In the genomic region with DNA sequence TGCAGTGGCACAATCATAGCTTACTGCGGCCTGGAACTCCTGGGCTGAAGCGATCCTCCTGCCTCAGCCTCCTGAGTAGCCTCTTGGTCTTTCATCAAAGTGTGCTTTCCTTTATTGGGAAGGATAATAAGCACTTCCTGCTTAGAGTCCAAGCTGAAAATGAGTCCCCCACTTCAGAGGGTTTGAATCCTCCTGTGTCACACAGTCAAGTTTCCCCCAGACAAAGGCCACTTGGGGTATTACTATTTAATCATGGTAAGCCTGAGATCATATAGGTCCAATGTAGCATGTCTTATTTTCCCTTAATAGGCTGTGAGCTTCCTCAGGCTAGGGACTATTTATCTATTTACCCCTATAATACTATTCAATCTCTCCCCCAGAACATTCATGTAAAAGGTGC, we compare ENCODE assay signal across 22 cellular contexts. TPM values are rescaled to one million over a fixed set of nuclear protein-coding genes. Genes with fewer than 3 reads are reported as not detected.
A peak's percentile ranks its signal among the peaks of the same experiment; 100 is the strongest.
DNase-seq lines count a peak whose midpoint lies in the region; ATAC-seq and TF ChIP-seq lines count a peak whose summit lies in the region.
"Had no signal": no experiment of that assay in that cellular context is flagged by ENCODE, and none has a peak within 500 bp of the region (broad histone marks: within the 10 kb centered on the region; RNA-seq: fewer than 3 reads in every experiment).

No MANE protein-coding gene starts in this region.

- H3K4me3 ChIP-seq in A673 (ENCODE audit: low read depth, low read length, poor library complexity, severe bottlenecking), result no peak overlapping the region
- H3K4me3 ChIP-seq: BLaER1, GM12878, GM23338 had no signal

- CTCF ChIA-PET in A673 (lab: Charles Lee), result no interaction called here
- CTCF ChIA-PET in CD4-positive, alpha-beta T cell (lab: Charles Lee), result no interaction called here

- H3K9me3 ChIP-seq in A673 (ENCODE audit: low read depth, low read length, poor library complexity, severe bottlenecking), result no peaks in the 10 kb centered on the region
- no peaks in the 10 kb centered on the region for H3K9me3 ChIP-seq in CD4-positive, alpha-beta T cell (ENCODE audit: control insufficient read depth, low read length)
- H3K9me3 ChIP-seq: BLaER1 had no signal

- POLR2A ChIA-PET in A673 (lab: Charles Lee; ENCODE audit: low non-redundant PET), result no interaction called here
- POLR2A ChIA-PET in CD4-positive, alpha-beta T cell (lab: Charles Lee), result no interaction called here

- TF ChIP-seq CTCF in A673 (conservative IDR thresholded peaks at IDR 0.05; ENCODE audit: low read depth, low read length), result no peak
- no peak for TF ChIP-seq CTCF in nephron (IDR thresholded peaks at IDR 0.05; ENCODE audit: unreplicated experiment in 3 of 3)
- no peak for TF ChIP-seq CTCF in CD4-positive, alpha-beta T cell (IDR thresholded peaks at IDR 0.05)

- no peak overlapping the region for H3K27ac ChIP-seq in A673 (ENCODE audit: low read depth, low read length, poor library complexity, severe bottlenecking)
- H3K27ac ChIP-seq in CD4-positive, alpha-beta T cell (ENCODE audit: low read depth, low read length), result no peak overlapping the region
- H3K27ac ChIP-seq: BLaER1, C4-2B had no signal

- no peaks in the 10 kb centered on the region for H3K27me3 ChIP-seq in A673 (replicated peaks; ENCODE audit: insufficient read depth, low read depth, low read length, poor library complexity)
- no peaks in the 10 kb centered on the region for H3K27me3 ChIP-seq in CD4-positive, alpha-beta T cell (ENCODE audit: control insufficient read depth, insufficient read depth, low read length)
- H3K27me3 ChIP-seq: BLaER1 had no signal

- peaks cover 41% of the 10 kb centered on the region for H3K4me1 Mint-ChIP-seq in nephron
- no peaks in the 10 kb centered on the region for H3K4me1 Mint-ChIP-seq in CD4-positive, alpha-beta T cell (ENCODE audit: low read depth)
- H3K4me1 Mint-ChIP-seq: B cell; CD4-positive, CD25-positive, alpha-beta regulatory T cell; CD8-positive, alpha-beta memory T cell had no signal

- DNase-seq in A673 (ENCODE audit: low spot score) (peak; percentile 51), ELR (ENCODE audit: low read depth) (peak; percentile 18), NAMALWA (ENCODE audit: low spot score) (peak; percentile 18), RKO (ENCODE audit: low spot score) (no peak)
- DNase-seq in CD4-positive, alpha-beta T cell, result no peak
- DNase-seq: CD4-positive, CD25-positive, alpha-beta regulatory T cell; CD8-positive, alpha-beta memory T cell; DMS153; DND-41; GDM1; H9; HFFc6 had no signal

- no peaks in the 10 kb centered on the region for H3K9me3 Mint-ChIP-seq in nephron
- no peaks in the 10 kb centered on the region for H3K9me3 Mint-ChIP-seq in CD4-positive, alpha-beta T cell
- H3K9me3 Mint-ChIP-seq: CD8-positive, alpha-beta memory T cell; GM23338; H9; HFFc6 had no signal

- H3K4me1 ChIP-seq in A673 (ENCODE audit: insufficient read depth, low read length, poor library complexity, severe bottlenecking), result peaks cover 29% of the 10 kb centered on the region
- H3K4me1 ChIP-seq: BLaER1 had no signal

- BruUV-seq in A673 (replicated peaks; lab: Mats Ljungman, UMichigan), result no TSS peak

- no peak for ATAC-seq in GM21737 (IDR thresholded peaks at IDR 0.05; ENCODE audit: unreplicated experiment)
- no peak for ATAC-seq in CD4-positive, alpha-beta T cell (ENCODE audit: poor library complexity)
- ATAC-seq: GM12878, GM23338, HCT116 had no signal

- H3K27ac Mint-ChIP-seq in nephron, result peak overlapping the region in 2 of 3 experiments; percentile 31 to 99
- no peak overlapping the region for H3K27ac Mint-ChIP-seq in CD4-positive, alpha-beta T cell
- H3K27ac Mint-ChIP-seq: B cell; CD8-positive, alpha-beta memory T cell; GM23338; H9; HFFc6 had no signal

- H3K4me3 Mint-ChIP-seq in nephron, result no peak overlapping the region
- H3K4me3 Mint-ChIP-seq in CD4-positive, alpha-beta T cell, result no peak overlapping the region
- H3K4me3 Mint-ChIP-seq: B cell; CD4-positive, CD25-positive, alpha-beta regulatory T cell; CD8-positive, alpha-beta memory T cell; GM23338; H9; HFFc6 had no signal

- H3K36me3 Mint-ChIP-seq in nephron (ENCODE audit: low read depth), result no peaks in the 10 kb centered on the region
- H3K36me3 Mint-ChIP-seq in CD4-positive, alpha-beta T cell (ENCODE audit: low read depth), result no peaks in the 10 kb centered on the region
- H3K36me3 Mint-ChIP-seq: CD4-positive, CD25-positive, alpha-beta regulatory T cell; CD8-positive, alpha-beta memory T cell had no signal

- intact Hi-C loops in A673 (cut with micrococcal nuclease; ENCODE audit: unreplicated experiment), result no loop called here
- intact Hi-C loops in CD4-positive, alpha-beta T cell (cut with DNase I, micrococcal nuclease), result no loop called here

- no peaks in the 10 kb centered on the region for H3K36me3 ChIP-seq in A673 (ENCODE audit: insufficient read depth, low read length, poor library complexity, severe bottlenecking)
- H3K36me3 ChIP-seq: BLaER1 had no signal

- H3K27me3 Mint-ChIP-seq in nephron (ENCODE audit: low read depth), result no peaks in the 10 kb centered on the region
- H3K27me3 Mint-ChIP-seq in CD4-positive, alpha-beta T cell, result peaks cover 26% of the 10 kb centered on the region

RNA-seq across cellular contexts. Expression of a gene that starts 11.4 kb away (rescaled TPM):
- 0.13 TPM in 1 of 2 replicates, not detected in the other for total RNA-seq in A673 (2021)
- total RNA-seq in CD4-positive, alpha-beta T cell, result not detected
- total RNA-seq: A172; B cell; CD4-positive, CD25-positive, alpha-beta regulatory T cell; CD8-positive, alpha-beta memory T cell; GM12878; H4; H9 had no signal

RNA-seq across cellular contexts. Expression of a gene that starts 28.0 kb away (rescaled TPM):
- total RNA-seq in A673 (2021), result 14.1 and 15.1 TPM in 2 replicates
- under 1 TPM; 0.17 to 0.25 TPM for total RNA-seq in CD4-positive, alpha-beta T cell

Comparison
In these comparisons a context has a peak if more than half of its experiments do, and no peak if none do; other contexts are left out.
1. DNase-seq: peak in A673 (single experiment), ELR (single experiment) and NAMALWA (single experiment); none in RKO (single experiment) and CD4-positive, alpha-beta T cell (0 of 10).
2. RNA of a gene that starts 28.0 kb away (total RNA-seq): 14.1 to 15.1 TPM in A673; 0.17 to 0.25 TPM in CD4-positive, alpha-beta T cell; every median in the first group is over 10 times any median in the second.